11 cellular contexts compared by ENCODE assay signal in the genomic region with DNA sequence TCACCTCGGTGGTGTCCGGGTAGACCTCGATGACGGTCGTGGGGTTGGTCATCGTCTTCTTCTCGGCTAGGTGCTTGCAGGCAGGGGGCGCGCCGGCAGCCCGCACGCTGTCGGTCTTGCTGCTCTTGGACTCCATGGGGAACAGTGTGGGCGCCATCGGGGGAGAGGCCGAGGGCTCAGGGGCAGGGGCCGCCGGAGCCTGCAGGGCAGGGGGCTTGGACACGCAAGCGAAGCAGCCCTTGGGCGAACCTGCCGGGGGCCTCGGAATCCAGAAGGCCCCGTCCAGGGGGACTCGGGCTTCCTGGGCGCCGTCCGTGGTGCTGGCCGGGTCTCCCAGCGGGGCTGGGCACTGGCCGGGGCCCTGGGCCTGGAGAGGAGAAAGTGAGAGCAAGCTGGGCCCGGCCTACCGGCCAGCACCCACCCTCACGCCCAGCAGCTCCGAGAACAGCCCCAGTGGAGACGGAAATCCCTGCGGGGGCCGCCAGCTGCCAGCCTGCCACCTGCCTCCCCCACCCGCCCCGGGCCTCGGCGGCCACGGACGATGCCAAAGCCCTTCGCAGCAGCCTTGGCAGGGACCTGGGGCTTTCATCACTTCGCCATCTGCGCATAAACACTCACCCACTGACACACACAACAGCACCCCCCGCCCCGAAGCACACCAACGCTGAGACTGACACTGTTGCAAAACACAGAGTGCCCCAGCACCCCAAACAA. TPM values are rescaled to one million over a fixed set of nuclear protein-coding genes. Genes with fewer than 3 reads are reported as not detected.
A peak's percentile ranks its signal among the peaks of the same experiment; 100 is the strongest.
DNase-seq lines count a peak whose midpoint lies in the region; ATAC-seq, FAIRE-seq and TF ChIP-seq lines count a peak whose summit lies in the region.
"Had no signal": no experiment of that assay in that cellular context is flagged by ENCODE, and none has a peak within 500 bp of the region (broad histone marks: within the 10 kb centered on the region; RNA-seq: fewer than 3 reads in every experiment).

No MANE protein-coding gene starts in this region.

- H3K27me3 Mint-ChIP-seq in natural killer cell treated with Interleukin-12 subunit alpha and Interleukin-12 subunit beta and Interleukin-15 and Interleukin-18, amount 100 ng/mL, for 72 hours = peaks cover 4 to 12% of the 10 kb centered on the region in 2 donors
- H3K27me3 Mint-ChIP-seq in activated CD8-positive, alpha-beta T cell treated with anti-CD3 and anti-CD28 coated beads for 36 hours = peaks cover 15% of the 10 kb centered on the region

- TF ChIP-seq CTCF in A549 (IDR thresholded peaks at IDR 0.05) (no peak), esophagus muscularis mucosa (IDR thresholded peaks at IDR 0.05) (no peak)
- no peak for TF ChIP-seq CTCF in activated CD8-positive, alpha-beta T cell treated with anti-CD3 and anti-CD28 coated beads for 36 hours (IDR thresholded peaks at IDR 0.05)

- ATAC-seq in A549 (no peak), GM21737 (IDR thresholded peaks at IDR 0.05; ENCODE audit: unreplicated experiment) (no peak), HG03280 (IDR thresholded peaks at IDR 0.05; ENCODE audit: unreplicated experiment) (no peak)
- ATAC-seq in natural killer cell treated with Interleukin-12 subunit alpha and Interleukin-12 subunit beta and Interleukin-15 and Interleukin-18, amount 100 ng/mL, for 72 hours = peak; percentile 2 to 16
- ATAC-seq in activated CD8-positive, alpha-beta T cell treated with anti-CD3 and anti-CD28 coated beads for 36 hours = no peak

- peaks cover 8% of the 10 kb centered on the region for H3K9me3 Mint-ChIP-seq in natural killer cell treated with Interleukin-12 subunit alpha and Interleukin-12 subunit beta and Interleukin-15 and Interleukin-18, amount 100 ng/mL, for 72 hours
- H3K9me3 Mint-ChIP-seq in activated CD8-positive, alpha-beta T cell treated with anti-CD3 and anti-CD28 coated beads for 36 hours = peaks cover 2% of the 10 kb centered on the region
- H3K9me3 Mint-ChIP-seq: CD4-positive, alpha-beta T cell had no signal

- no peak overlapping the region for H3K4me3 Mint-ChIP-seq in natural killer cell treated with Interleukin-12 subunit alpha and Interleukin-12 subunit beta and Interleukin-15 and Interleukin-18, amount 100 ng/mL, for 72 hours
- no peak overlapping the region for H3K4me3 Mint-ChIP-seq in activated CD8-positive, alpha-beta T cell treated with anti-CD3 and anti-CD28 coated beads for 36 hours

- WGBS in A549 (ENCODE audit: missing lambda C conversion rate) = 95% methylated on average over 32 of the region's 50 CpGs
- 72% methylated on average over 21 of the region's 50 CpGs for WGBS in esophagus muscularis mucosa

- POLR2A ChIA-PET in A549 (lab: Yijun Ruan, JAX) = no interaction called here
- POLR2A ChIA-PET in activated CD8-positive, alpha-beta T cell treated with anti-CD3 and anti-CD28 coated beads for 36 hours (lab: Charles Lee) = interaction anchor here (0.9 kb wide), 1 partner anchor 11 kb away, joined by 3 read pairs; no protein-coding TSS in a partner anchor

- H3K4me1 Mint-ChIP-seq in natural killer cell treated with Interleukin-12 subunit alpha and Interleukin-12 subunit beta and Interleukin-15 and Interleukin-18, amount 100 ng/mL, for 72 hours (ENCODE audit: low read depth in 2 of 2) = peaks cover 25 to 28% of the 10 kb centered on the region in 2 donors
- peaks cover 14% of the 10 kb centered on the region for H3K4me1 Mint-ChIP-seq in activated CD8-positive, alpha-beta T cell treated with anti-CD3 and anti-CD28 coated beads for 36 hours (ENCODE audit: low read depth)

- TF ChIP-seq RAD21 in A549 (conservative IDR thresholded peaks at IDR 0.05 in 1 of 2, IDR thresholded peaks at IDR 0.05 in 1 of 2) (no peak), Ishikawa (IDR thresholded peaks at IDR 0.05; ENCODE audit: low read depth) (no peak)

- H3K4me3 ChIP-seq in A549 = no peak overlapping the region
- peak overlapping the region in 3 of 4 donors; percentile 28 to 31 (median 29) for H3K4me3 ChIP-seq in esophagus muscularis mucosa

- no peak overlapping the region for H3K4me2 ChIP-seq in A549

- H3K9me3 ChIP-seq in A549 (no peaks in the 10 kb centered on the region), esophagus muscularis mucosa (no peaks in the 10 kb centered on the region)

- CTCF ChIA-PET in A549 (lab: Yijun Ruan, JAX) = interaction anchor here (0.7 to 2.6 kb wide), 3 partner anchors 11 to 54 kb away, joined by 3 to 12 read pairs (median 6); no protein-coding TSS in a partner anchor
- CTCF ChIA-PET in activated CD8-positive, alpha-beta T cell treated with anti-CD3 and anti-CD28 coated beads for 36 hours (lab: Charles Lee) = no interaction called here

- H3K27ac ChIP-seq in A549 = no peak overlapping the region
- H3K27ac ChIP-seq in esophagus muscularis mucosa (replicated peaks in 1 of 4) = no peak overlapping the region

- DNase-seq in A549 (ENCODE audit: low read depth in 1 of 2, low spot score in 1 of 2) (no peak), esophagus muscularis mucosa (ENCODE audit: extremely low spot score) (no peak), SW 1271 (lab: John Stamatoyannopoulos, UW) (no peak)
- DNase-seq in natural killer cell treated with Interleukin-12 subunit alpha and Interleukin-12 subunit beta and Interleukin-15 and Interleukin-18, amount 100 ng/mL, for 72 hours (ENCODE audit: low spot score) = no peak
- no peak for DNase-seq in activated CD8-positive, alpha-beta T cell treated with anti-CD3 and anti-CD28 coated beads for 36 hours
- DNase-seq: CD4-positive, alpha-beta T cell; effector memory CD4-positive, alpha-beta T cell had no signal

- no peak for FAIRE-seq in A549 (lab: Jason Lieb, UNC)

- no peak overlapping the region for H3K27ac Mint-ChIP-seq in natural killer cell treated with Interleukin-12 subunit alpha and Interleukin-12 subunit beta and Interleukin-15 and Interleukin-18, amount 100 ng/mL, for 72 hours
- no peak overlapping the region for H3K27ac Mint-ChIP-seq in activated CD8-positive, alpha-beta T cell treated with anti-CD3 and anti-CD28 coated beads for 36 hours
- H3K27ac Mint-ChIP-seq: CD4-positive, alpha-beta T cell had no signal

- H3K27me3 ChIP-seq in esophagus muscularis mucosa = peaks cover 0 to 36% (median 0%) of the 10 kb centered on the region in 4 donors

- H3K36me3 ChIP-seq in esophagus muscularis mucosa = peaks cover under 1 to 11% (median 6%) of the 10 kb centered on the region in 4 donors

- H3K36me3 Mint-ChIP-seq in natural killer cell treated with Interleukin-12 subunit alpha and Interleukin-12 subunit beta and Interleukin-15 and Interleukin-18, amount 100 ng/mL, for 72 hours = peaks cover 6% of the 10 kb centered on the region
- no peaks in the 10 kb centered on the region for H3K36me3 Mint-ChIP-seq in activated CD8-positive, alpha-beta T cell treated with anti-CD3 and anti-CD28 coated beads for 36 hours (ENCODE audit: low read depth)

- no peak for TF ChIP-seq POLR2A in A549 (IDR thresholded peaks at IDR 0.05; ENCODE audit: low read length)
- no peak for TF ChIP-seq POLR2A in esophagus muscularis mucosa (IDR thresholded peaks at IDR 0.05; ENCODE audit: low read depth)

- H3K4me1 ChIP-seq in A549 (peaks cover 24% of the 10 kb centered on the region; the same call in 2 of the 3 replicates), esophagus muscularis mucosa (peaks cover 31 to 41% (median 39%) of the 10 kb centered on the region in 4 donors)

- intact Hi-C loops in esophagus muscularis mucosa (cut with DNase I) = no loop called here
- intact Hi-C loops in activated CD8-positive, alpha-beta T cell treated with anti-CD3 and anti-CD28 coated beads for 36 hours (cut with micrococcal nuclease) = no loop called here

- TF ChIP-seq EP300 in A549 (IDR thresholded peaks at IDR 0.05) (no peak), Ishikawa (IDR thresholded peaks at IDR 0.05; ENCODE audit: borderline replicate concordance) (no peak), esophagus muscularis mucosa (IDR thresholded peaks at IDR 0.05) (no peak)

TF ChIP-seq in A549, 52 proteins besides CTCF, POLR2A, EP300 and RAD21 (continues in another document):
- TF ChIP-seq ZC3H11A (IDR thresholded peaks at IDR 0.05) = no peak

RNA-seq across cellular contexts. Expression of gene IFITM10, which starts 2.5 kb away (rescaled TPM):
- polyA plus RNA-seq in A549 (2011; rRNA removed) (0.26 and 0.28 TPM in 2 replicates), A549 (2017; fragmentation: RNase III; extraction: RNeasy Plus Mini Kit Qiagen cat#74134 plus additional on column Dnase treatment) (0.55 to 0.78 TPM (median 0.67 TPM) in 3 replicates)
- 0.13 and 0.14 TPM in 2 replicates for polyA plus RNA-seq in A549 (2012; cell fraction: cytosol; rRNA removed)
- 0.79 and 1.6 TPM in 2 replicates for polyA plus RNA-seq in A549 (2012; cell fraction: nucleus; rRNA removed)
- polyA minus RNA-seq in A549 (2011; rRNA and poly(A)+ RNA removed) = 0.10 and 0.29 TPM in 2 replicates
- under 1 TPM; 0.42 to 0.58 (median 0.54) TPM for total RNA-seq in esophagus muscularis mucosa
- 1 to 10 TPM; 2.3 to 8.1 TPM for total RNA-seq in natural killer cell treated with Interleukin-12 subunit alpha and Interleukin-12 subunit beta and Interleukin-15 and Interleukin-18, amount 100 ng/mL, for 72 hours
- under 1 TPM; 0.07 to 0.31 TPM for total RNA-seq in activated CD8-positive, alpha-beta T cell treated with anti-CD3 and anti-CD28 coated beads for 36 hours

RNA-seq across cellular contexts. Expression of gene CTSD, which starts 15.8 kb away (rescaled TPM):
- polyA plus RNA-seq in A549 (2011; rRNA removed) (74.0 and 117 TPM in 2 replicates), A549 (2017; fragmentation: RNase III; extraction: RNeasy Plus Mini Kit Qiagen cat#74134 plus additional on column Dnase treatment) (259 to 326 TPM (median 310 TPM) in 3 replicates)
- 138 and 190 TPM in 2 replicates for polyA plus RNA-seq in A549 (2012; cell fraction: cytosol; rRNA removed)
- polyA plus RNA-seq in A549 (2012; cell fraction: nucleus; rRNA removed) = 412 and 531 TPM in 2 replicates
- 201 and 253 TPM in 2 replicates for polyA minus RNA-seq in A549 (2011; rRNA and poly(A)+ RNA removed)
- total RNA-seq in esophagus muscularis mucosa = 100 to 1,000 TPM; 186 to 338 (median 270) TPM
- total RNA-seq in natural killer cell treated with Interleukin-12 subunit alpha and Interleukin-12 subunit beta and Interleukin-15 and Interleukin-18, amount 100 ng/mL, for 72 hours = 100 to 1,000 TPM; 350 to 592 TPM
- total RNA-seq in activated CD8-positive, alpha-beta T cell treated with anti-CD3 and anti-CD28 coated beads for 36 hours = 10 to 100 TPM; 44.9 to 45.6 TPM

RNA-seq across cellular contexts. Expression of gene KRTAP5-6, which starts 50.9 kb away (rescaled TPM):
- polyA plus RNA-seq in A549 (2011; rRNA removed) = not detected in 2 replicates
- not detected in 2 replicates for polyA plus RNA-seq in A549 (2012; cell fraction: cytosol; rRNA removed)
- not detected in 2 replicates for polyA plus RNA-seq in A549 (2012; cell fraction: nucleus; rRNA removed)
- polyA plus RNA-seq in A549 (2017; fragmentation: RNase III; extraction: RNeasy Plus Mini Kit Qiagen cat#74134 plus additional on column Dnase treatment) = not detected in 3 replicates
- not detected in 2 replicates for polyA minus RNA-seq in A549 (2011; rRNA and poly(A)+ RNA removed)
- not detected for total RNA-seq in esophagus muscularis mucosa
- total RNA-seq in natural killer cell treated with Interleukin-12 subunit alpha and Interleukin-12 subunit beta and Interleukin-15 and Interleukin-18, amount 100 ng/mL, for 72 hours = not detected
- not detected for total RNA-seq in activated CD8-positive, alpha-beta T cell treated with anti-CD3 and anti-CD28 coated beads for 36 hours
- total RNA-seq: CD4-positive, alpha-beta T cell; RPMI7951 had no signal

Comparison
In these comparisons a context has a peak if more than half of its experiments do, and no peak if none do; other contexts are left out.
1. ATAC-seq: peak in natural killer cell treated with Interleukin-12 subunit alpha and Interleukin-12 subunit beta and Interleukin-15 and Interleukin-18, amount 100 ng/mL, for 72 hours (2 of 2); none in A549 (0 of 2), activated CD8-positive, alpha-beta T cell treated with anti-CD3 and anti-CD28 coated beads for 36 hours (single experiment), GM21737 (single experiment) and HG03280 (single experiment).
2. RNA of gene CTSD, which starts 15.8 kb away (total RNA-seq): 350 to 592 TPM in natural killer cell treated with Interleukin-12 subunit alpha and Interleukin-12 subunit beta and Interleukin-15 and Interleukin-18, amount 100 ng/mL, for 72 hours and 186 to 338 TPM in esophagus muscularis mucosa; 44.9 to 45.6 TPM in activated CD8-positive, alpha-beta T cell treated with anti-CD3 and anti-CD28 coated beads for 36 hours; every median in the first group is over 4 times any median in the second.